In the genomic region with DNA sequence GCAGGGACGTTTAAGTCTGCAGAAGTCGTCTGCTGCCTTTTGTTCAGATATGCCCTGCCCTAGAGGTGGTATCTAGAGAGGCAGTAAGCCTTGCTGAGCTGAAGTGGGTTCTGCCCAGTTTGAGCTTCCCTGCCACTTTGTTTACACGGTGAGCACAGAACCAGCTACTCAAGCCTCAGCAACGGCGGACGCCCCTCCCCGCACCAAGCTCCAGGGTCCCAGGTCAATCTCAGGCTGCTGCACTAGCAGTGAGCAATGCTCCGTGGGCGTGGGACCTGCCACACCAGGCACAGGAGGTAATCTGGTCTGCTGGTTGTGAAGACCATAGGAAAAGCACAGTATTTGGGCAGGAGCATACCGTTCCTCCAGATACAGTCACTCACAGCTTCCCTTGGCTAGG, we compare ENCODE assay signal across 27 cellular contexts.
"Had no signal": no experiment of that assay in that cellular context is flagged by ENCODE, and none has a peak within 500 bp of the region (broad histone marks: within the 10 kb centered on the region; RNA-seq: fewer than 3 reads in every experiment).

No MANE protein-coding gene starts in this region.

- DNase-seq: stimulated activated CD4-positive, alpha-beta T cell treated with anti-CD3 and anti-CD28 coated beads, Interleukin-2, amount 100 ng/mL, for 48 hours; stimulated activated CD4-positive, alpha-beta T cell treated with anti-CD3 and anti-CD28 coated beads, Interleukin-4, amount 100 ng/mL, for 1 hour; stimulated activated CD4-positive, alpha-beta T cell treated with anti-CD3 and anti-CD28 coated beads, Interleukin-4, amount 100 ng/mL, for 24 hours; stimulated activated CD4-positive, alpha-beta T cell treated with anti-CD3 and anti-CD28 coated beads, Interleukin-4, amount 100 ng/mL, for 4 hours; stimulated activated CD8-positive, alpha-beta memory T cell treated with anti-CD3 and anti-CD28 coated beads, Interleukin-4, amount 100 ng/mL, for 48 hours; stimulated activated naive B cell treated with anti-CD40 and anti-IgM and Interleukin-4, amounts not matched to agents 10 μg/mL and 1 μg/mL and 100 μg/mL, for 72 hours; stimulated activated naive CD4-positive, alpha-beta T cell; stimulated activated naive CD4-positive, alpha-beta T cell treated with Interleukin-2 at 50 U/mL for 16 hours; stimulated activated naive CD8-positive, alpha-beta T cell treated with anti-CD3 and anti-CD28 coated beads, Interleukin-15, amount 100 ng/mL, for 72 hours; stimulated activated naive CD8-positive, alpha-beta T cell treated with anti-CD3 and anti-CD28 coated beads, Interleukin-15, Interleukin-2, amounts not matched to agents 100 U/mL and 50 U/mL, for 24 hours; stomach; substantia nigra; testis; tibial artery; transverse colon; upper lobe of right lung; uterus had no signal

- H3K4me3 Mint-ChIP-seq: stimulated activated effector memory CD8-positive, alpha-beta T cell treated with anti-CD3 and anti-CD28 coated beads, Interleukin-12 subunit alpha, Interleukin-12 subunit beta, amount 100 ng/mL, for 72 hours; stimulated activated memory B cell treated with anti-CD40 and anti-IgM and Interleukin-4, amounts not matched to agents 10 μg/mL and 1 μg/mL and 100 μg/mL, for 72 hours; stimulated activated naive B cell treated with anti-CD40 and anti-IgM and Interleukin-4, amounts not matched to agents 10 μg/mL and 1 μg/mL and 100 μg/mL, for 72 hours; stimulated activated naive CD8-positive, alpha-beta T cell treated with anti-CD3 and anti-CD28 coated beads, Interleukin-15, amount 100 ng/mL, for 72 hours; stimulated activated naive CD8-positive, alpha-beta T cell treated with anti-CD3 and anti-CD28 coated beads, Interleukin-15, Interleukin-2, amounts not matched to agents 100 ng/mL and 50 ng/mL, for 24 hours; type B pancreatic cell had no signal

- H3K36me3 Mint-ChIP-seq: stimulated activated effector memory CD8-positive, alpha-beta T cell treated with anti-CD3 and anti-CD28 coated beads, Interleukin-12 subunit alpha, Interleukin-12 subunit beta, amount 100 ng/mL, for 72 hours; stimulated activated memory B cell treated with anti-CD40 and anti-IgM and Interleukin-4, amounts not matched to agents 10 μg/mL and 1 μg/mL and 100 μg/mL, for 72 hours; type B pancreatic cell had no signal

- H3K27me3 ChIP-seq: stomach, suprapubic skin, testis, thyroid gland, tibial artery, tibial nerve, transverse colon, upper lobe of left lung, upper lobe of right lung, uterus, vagina had no signal

- H3K27ac Mint-ChIP-seq: stimulated activated effector memory CD8-positive, alpha-beta T cell treated with anti-CD3 and anti-CD28 coated beads, Interleukin-12 subunit alpha, Interleukin-12 subunit beta, amount 100 ng/mL, for 72 hours; stimulated activated memory B cell treated with anti-CD40 and anti-IgM and Interleukin-4, amounts not matched to agents 10 μg/mL and 1 μg/mL and 100 μg/mL, for 72 hours; stimulated activated naive B cell treated with anti-CD40 and anti-IgM and Interleukin-4, amounts not matched to agents 10 μg/mL and 1 μg/mL and 100 μg/mL, for 72 hours; stimulated activated naive CD8-positive, alpha-beta T cell treated with anti-CD3 and anti-CD28 coated beads, Interleukin-15, Interleukin-2, amounts not matched to agents 100 ng/mL and 50 ng/mL, for 24 hours; type B pancreatic cell had no signal

- H3K4me1 Mint-ChIP-seq: stimulated activated effector memory CD8-positive, alpha-beta T cell treated with anti-CD3 and anti-CD28 coated beads, Interleukin-12 subunit alpha, Interleukin-12 subunit beta, amount 100 ng/mL, for 72 hours; stimulated activated memory B cell treated with anti-CD40 and anti-IgM and Interleukin-4, amounts not matched to agents 10 μg/mL and 1 μg/mL and 100 μg/mL, for 72 hours had no signal

- H3K4me3 ChIP-seq: stomach, suprapubic skin, testis, thoracic aorta, thyroid gland, tibial artery, tibial nerve, transverse colon, upper lobe of left lung, upper lobe of right lung, uterus, vagina had no signal

- H3K9me3 ChIP-seq: stomach, testis, thoracic aorta, thyroid gland, tibial artery, transverse colon, upper lobe of left lung, upper lobe of right lung, uterus, vagina had no signal

- H3K36me3 ChIP-seq: stomach, suprapubic skin, thoracic aorta, thyroid gland, tibial artery, tibial nerve, transverse colon, upper lobe of left lung, upper lobe of right lung, uterus, vagina had no signal

- H3K4me1 ChIP-seq: stomach, suprapubic skin, testis, tibial artery, transverse colon, upper lobe of left lung, upper lobe of right lung, uterus, vagina had no signal

- H3K27me3 Mint-ChIP-seq: stimulated activated naive CD8-positive, alpha-beta T cell treated with anti-CD3 and anti-CD28 coated beads, Interleukin-15, amount 100 ng/mL, for 72 hours; stimulated activated naive CD8-positive, alpha-beta T cell treated with anti-CD3 and anti-CD28 coated beads, Interleukin-15, Interleukin-2, amounts not matched to agents 100 ng/mL and 50 ng/mL, for 24 hours had no signal

- ATAC-seq: stimulated activated effector memory CD8-positive, alpha-beta T cell treated with anti-CD3 and anti-CD28 coated beads, Interleukin-12 subunit alpha, Interleukin-12 subunit beta, amount 100 ng/mL, for 72 hours; stimulated activated memory B cell treated with anti-CD40 and anti-IgM and Interleukin-4, amounts not matched to agents 10 μg/mL and 1 μg/mL and 100 μg/mL, for 72 hours; stimulated activated naive B cell treated with anti-CD40 and anti-IgM and Interleukin-4, amounts not matched to agents 10 μg/mL and 1 μg/mL and 100 μg/mL, for 72 hours; stimulated activated naive CD8-positive, alpha-beta T cell treated with anti-CD3 and anti-CD28 coated beads, Interleukin-15, amount 100 ng/mL, for 72 hours; stimulated activated naive CD8-positive, alpha-beta T cell treated with anti-CD3 and anti-CD28 coated beads, Interleukin-15, Interleukin-2, amounts not matched to agents 100 U/mL and 50 U/mL, for 24 hours; upper lobe of right lung had no signal

- H3K27ac ChIP-seq: stomach, suprapubic skin, testis, thoracic aorta, thyroid gland, tibial artery, tibial nerve, transverse colon, upper lobe of left lung, upper lobe of right lung, uterus, vagina had no signal

- H3K9me3 Mint-ChIP-seq: stimulated activated memory B cell treated with anti-CD40 and anti-IgM and Interleukin-4, amounts not matched to agents 10 μg/mL and 1 μg/mL and 100 μg/mL, for 72 hours had no signal
